Comparison of ENCODE assay signal across 29 cellular contexts in genomic region chr2:79660552-79660951, GRCh38.
A peak's percentile ranks its signal among the peaks of the same experiment; 100 is the strongest.
DNase-seq lines count a peak whose midpoint lies in the region; ATAC-seq lines count a peak whose summit lies in the region.
"Had no signal": no experiment of that assay in that cellular context is flagged by ENCODE, and none has a peak within 500 bp of the region (broad histone marks: within the 10 kb centered on the region; RNA-seq: fewer than 3 reads in every experiment).

No MANE protein-coding gene starts in this region.

- H3K27me3 ChIP-seq in adipocyte (replicated peaks; ENCODE audit: control insufficient read depth, insufficient read depth, low read length): no peaks in the 10 kb centered on the region
- H3K27me3 ChIP-seq: MG63, transverse colon had no signal

- no peaks in the 10 kb centered on the region for H3K9me3 ChIP-seq in adipocyte (ENCODE audit: control insufficient read depth, low read length)
- H3K9me3 ChIP-seq: MG63, transverse colon had no signal

- H3K9me3 Mint-ChIP-seq in naive thymus-derived CD8-positive, alpha-beta T cell: peaks cover 0 to 15% (median 6%) of the 10 kb centered on the region in 9 donors

- H3K27me3 Mint-ChIP-seq in naive thymus-derived CD8-positive, alpha-beta T cell: no peaks in the 10 kb centered on the region
- H3K27me3 Mint-ChIP-seq: CD4-positive, CD25-positive, alpha-beta regulatory T cell; progenitor cell of endocrine pancreas had no signal

- no peak overlapping the region for H3K9ac ChIP-seq in adipocyte (ENCODE audit: low read length)

- no peak overlapping the region for H3K27ac Mint-ChIP-seq in naive thymus-derived CD8-positive, alpha-beta T cell
- H3K27ac Mint-ChIP-seq: activated T-cell treated with anti-CD3 and anti-CD28 coated beads, Interleukin-2, amount 50 U/mL, for 72 hours; CD4-positive, CD25-positive, alpha-beta regulatory T cell; progenitor cell of endocrine pancreas had no signal

- no peaks in the 10 kb centered on the region for H3K36me3 ChIP-seq in adipocyte (ENCODE audit: control insufficient read depth, insufficient read depth, low read length, severe bottlenecking)
- H3K36me3 ChIP-seq: left ventricle myocardium inferior, MG63, transverse colon had no signal

- DNase-seq in EL (peak; percentile 3), adipocyte (ENCODE audit: low read depth) (peak; percentile 2), hepatic stellate cell (ENCODE audit: low spot score) (peak; percentile 6), superior temporal gyrus (ENCODE audit: extremely low spot score) (peak; percentile 28), NCI-H345 treated with DMSO at 0.1 percent for 48 hours (lab: John Stamatoyannopoulos, UW; ENCODE audit: unreplicated experiment) (no peak)
- no peak for DNase-seq in naive thymus-derived CD8-positive, alpha-beta T cell
- DNase-seq: activated CD4-positive, alpha-beta T cell treated with anti-CD3 and anti-CD28 coated beads, Interleukin-2, amount 50 U/mL, for 48 hours; activated CD4-positive, CD25-positive, alpha-beta regulatory T cell treated with anti-CD3 and anti-CD28 coated beads, Interleukin-2, amount 50 U/mL, for 72 hours; activated naive CD4-positive, alpha-beta T cell; activated T-cell treated with anti-CD3 and anti-CD28 coated beads, Interleukin-2, amount 50 U/mL, for 72 hours; Calu3; CD4-positive, CD25-positive, alpha-beta regulatory T cell; DMS79 treated with DMSO at 0.1 percent for 48 hours; GOT3; islet precursor cell; left ventricle myocardium inferior; MG63; NCI-H1105 treated with DMSO at 0.1 percent for 48 hours; NCI-H1930; NCI-H526; NK-92 treated with Interleukin-12 subunit alpha and Interleukin-12 subunit beta, amount 100 ng/mL, for 24 hours; PC-3; stimulated activated CD4-positive, alpha-beta T cell treated with anti-CD3 and anti-CD28 coated beads, Interleukin-4, amount 100 ng/mL, for 24 hours; T-helper 2 cell; transverse colon had no signal

- H3K4me3 ChIP-seq in adipocyte (ENCODE audit: low read length): no peak overlapping the region
- H3K4me3 ChIP-seq: K562, left ventricle myocardium inferior, MG63, transverse colon had no signal

- no peaks in the 10 kb centered on the region for H3K36me3 Mint-ChIP-seq in naive thymus-derived CD8-positive, alpha-beta T cell
- H3K36me3 Mint-ChIP-seq: CD4-positive, CD25-positive, alpha-beta regulatory T cell had no signal

- no peak overlapping the region for H3K4me3 Mint-ChIP-seq in naive thymus-derived CD8-positive, alpha-beta T cell
- H3K4me3 Mint-ChIP-seq: activated T-cell treated with anti-CD3 and anti-CD28 coated beads, Interleukin-2, amount 50 U/mL, for 72 hours; CD4-positive, CD25-positive, alpha-beta regulatory T cell had no signal

- POLR2A ChIA-PET in naive thymus-derived CD8-positive, alpha-beta T cell (lab: Charles Lee): no interaction called here

- no peaks in the 10 kb centered on the region for H3K4me1 ChIP-seq in adipocyte (ENCODE audit: control insufficient read depth, insufficient read depth, low read length)
- H3K4me1 ChIP-seq: left ventricle myocardium inferior, transverse colon had no signal

- ATAC-seq in naive thymus-derived CD8-positive, alpha-beta T cell: no peak
- no peak for ATAC-seq in GM21619 (IDR thresholded peaks at IDR 0.05; ENCODE audit: unreplicated experiment)
- ATAC-seq: activated T-cell treated with anti-CD3 and anti-CD28 coated beads, Interleukin-2, amount 50 U/mL, for 72 hours; K562; PC-3; sciatic nerve had no signal

- H3K4me1 Mint-ChIP-seq in naive thymus-derived CD8-positive, alpha-beta T cell: no peaks in the 10 kb centered on the region
- H3K4me1 Mint-ChIP-seq: CD4-positive, CD25-positive, alpha-beta regulatory T cell had no signal

Comparison
In these comparisons a context has a peak if more than half of its experiments do, and no peak if none do; other contexts are left out.
1. DNase-seq: peak in EL (single experiment), adipocyte (single experiment), hepatic stellate cell (single experiment) and superior temporal gyrus (single experiment); none in NCI-H345 treated with DMSO at 0.1 percent for 48 hours (single experiment) and naive thymus-derived CD8-positive, alpha-beta T cell (0 of 10).